8 cellular contexts compared by ENCODE assay signal in the genomic region with DNA sequence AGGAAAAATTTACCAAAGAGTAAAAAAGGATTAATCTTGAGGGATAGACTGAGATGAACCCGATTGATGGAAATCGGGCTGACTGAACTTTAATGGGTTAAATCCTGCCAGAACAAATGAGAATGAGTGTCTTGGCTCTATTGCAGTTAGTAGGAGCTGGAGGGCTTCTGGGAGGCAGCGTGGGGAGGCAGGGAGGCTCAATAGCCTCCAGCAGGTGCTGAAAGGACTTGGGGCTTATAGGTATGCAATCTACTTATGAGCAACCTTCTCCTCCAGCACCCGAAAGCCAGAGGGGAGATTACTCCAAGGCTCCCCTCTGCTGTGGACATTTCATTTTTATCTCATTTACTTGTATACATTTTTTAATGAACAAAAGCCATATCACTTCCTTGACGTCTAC. TPM values are rescaled to one million over a fixed set of nuclear protein-coding genes. Genes with fewer than 3 reads are reported as not detected.
A peak's percentile ranks its signal among the peaks of the same experiment; 100 is the strongest.
DNase-seq lines count a peak whose midpoint lies in the region; ATAC-seq and TF ChIP-seq lines count a peak whose summit lies in the region.

No MANE protein-coding gene starts in this region.

- TF ChIP-seq CTCF in heart left ventricle (IDR thresholded peaks at IDR 0.05) = no peak
- TF ChIP-seq CTCF in lower lobe of right lung (IDR thresholded peaks at IDR 0.05) = no peak
- TF ChIP-seq CTCF in transverse colon (IDR thresholded peaks at IDR 0.05) = no peak

- intact Hi-C loops in heart left ventricle (cut with DNase I) = loop anchor here in 7 of 10 donors (5.0 to 10.0 kb wide), 10 partner anchors 42 to 152 kb away; partner anchors contain the start of genes RIOX2 (in 3 of the 7) and ARL6 (in 1 of the 7)
- intact Hi-C loops in Right ventricle myocardium inferior (cut with DNase I) = loop anchor here (5.0 to 10.0 kb wide), 3 partner anchors 62 to 152 kb away; partner anchors contain the start of gene RIOX2
- intact Hi-C loops in lower lobe of right lung (cut with DNase I) = no loop called here
- intact Hi-C loops in transverse colon (cut with DNase I; ENCODE audit: low total_unique reads) = no loop called here

- H3K4me3 ChIP-seq in heart left ventricle (peak overlapping the region in 8 of 12 donors; percentile 72 to 95 (median 84)), adipocyte (ENCODE audit: low read length) (peak overlapping the region; percentile 97), lower lobe of right lung (peak overlapping the region; percentile 92), transverse colon (peak overlapping the region in 3 of 4 donors; percentile 68 to 93 (median 81))

- TF ChIP-seq POLR2A in heart left ventricle (IDR thresholded peaks at IDR 0.05) (no peak), transverse colon (IDR thresholded peaks at IDR 0.05) (no peak)

- H3K4me1 ChIP-seq in heart left ventricle = peaks cover 0 to 38% (median 19%) of the 10 kb centered on the region in 12 donors
- H3K4me1 ChIP-seq in adipocyte (ENCODE audit: control insufficient read depth, insufficient read depth, low read length) = peaks cover 24% of the 10 kb centered on the region
- H3K4me1 ChIP-seq in lower lobe of right lung = peaks cover 31% of the 10 kb centered on the region
- H3K4me1 ChIP-seq in transverse colon = peaks cover 0 to 24% (median 14%) of the 10 kb centered on the region in 4 donors

- H3K36me3 ChIP-seq in heart left ventricle = no peaks in the 10 kb centered on the region
- no peaks in the 10 kb centered on the region for H3K36me3 ChIP-seq in adipocyte (ENCODE audit: control insufficient read depth, insufficient read depth, low read length, severe bottlenecking)
- H3K36me3 ChIP-seq in lower lobe of right lung = no peaks in the 10 kb centered on the region
- H3K36me3 ChIP-seq in transverse colon = no peaks in the 10 kb centered on the region

- H3K9me3 ChIP-seq in heart left ventricle = no peaks in the 10 kb centered on the region
- H3K9me3 ChIP-seq in adipocyte (ENCODE audit: control insufficient read depth, low read length) = no peaks in the 10 kb centered on the region
- no peaks in the 10 kb centered on the region for H3K9me3 ChIP-seq in lower lobe of right lung
- no peaks in the 10 kb centered on the region for H3K9me3 ChIP-seq in transverse colon

- peak overlapping the region in 5 of 12 donors; percentile 88 to 95 (median 91) for H3K27ac ChIP-seq in heart left ventricle
- H3K27ac ChIP-seq in lower lobe of right lung = peak overlapping the region; percentile 92
- H3K27ac ChIP-seq in transverse colon = peak overlapping the region; percentile 90 to 95 (median 93)

- no peak for DNase-seq in heart left ventricle
- no peak for DNase-seq in Right ventricle myocardium inferior (ENCODE audit: missing footprints)
- DNase-seq in adipocyte (ENCODE audit: low read depth) = no peak
- DNase-seq in lower lobe of right lung = no peak
- no peak for DNase-seq in transverse colon
- no peak for DNase-seq in NCI-H2029 (lab: John Stamatoyannopoulos, UW)

- TF ChIP-seq EP300 in transverse colon (IDR thresholded peaks at IDR 0.05; ENCODE audit: low read depth) = no peak

- H3K9ac ChIP-seq in adipocyte (ENCODE audit: low read length) = peak overlapping the region; percentile 90

- no peaks in the 10 kb centered on the region for H3K27me3 ChIP-seq in heart left ventricle
- no peaks in the 10 kb centered on the region for H3K27me3 ChIP-seq in adipocyte (replicated peaks; ENCODE audit: control insufficient read depth, insufficient read depth, low read length)
- H3K27me3 ChIP-seq in lower lobe of right lung (ENCODE audit: low read depth) = no peaks in the 10 kb centered on the region
- peaks cover 5% of the 10 kb centered on the region for H3K27me3 ChIP-seq in transverse colon

- no peak for ATAC-seq in heart left ventricle
- no peak for ATAC-seq in Right ventricle myocardium inferior
- ATAC-seq in lower lobe of right lung = no peak
- no peak for ATAC-seq in HG02678 (IDR thresholded peaks at IDR 0.05; ENCODE audit: unreplicated experiment)
- ATAC-seq in GM18873 (IDR thresholded peaks at IDR 0.05; ENCODE audit: low FRiP score, unreplicated experiment) = no peak

- in situ Hi-C loops in transverse colon (cut with MboI; ENCODE audit: low pct_ligation_motif_present in 1 of 4, low pct_unique_long_range_greater_than_20kb in 1 of 4, low sequenced_read_pairs in 3 of 4) = no loop called here

- WGBS in heart left ventricle, 4 donors = 89 to 93% (median 91%) methylated on average over 5 of the region's 5 CpGs
- WGBS in transverse colon (ENCODE audit: low coverage in 1 of 2), 2 donors = 70 to 81% methylated on average over 4 to 5 of the region's 5 CpGs

RNA-seq across cellular contexts. Expression of gene CRYBG3, which starts 1.0 kb away (rescaled TPM):
- total RNA-seq in heart left ventricle = 10 to 100 TPM; 18.7 to 34.1 (median 21.4) TPM
- 10 to 100 TPM in 1 of 2 donors, 1 to 10 TPM in 1; 5.5 to 11.7 TPM for polyA plus RNA-seq in heart left ventricle
- 23.1 TPM for total RNA-seq in Right ventricle myocardium inferior
- 30.1 TPM for total RNA-seq in lower lobe of right lung
- total RNA-seq in transverse colon = 10 to 100 TPM; 21.3 to 32.7 (median 27.9) TPM

RNA-seq across cellular contexts. Expression of gene ARL6, which starts 56.2 kb away (rescaled TPM):
- total RNA-seq in heart left ventricle (1 to 10 TPM; 2.0 to 6.0 (median 3.9) TPM), Right ventricle myocardium inferior (2.5 TPM), lower lobe of right lung (14.0 TPM), transverse colon (1 to 10 TPM in 3 of 4 donors, under 1 TPM in 1; 1.00 to 4.8 (median 3.0) TPM)
- polyA plus RNA-seq in heart left ventricle = 1 to 10 TPM; 1.3 to 4.7 TPM

Comparison
In these comparisons a context has a peak if more than half of its experiments do, and no peak if none do; other contexts are left out.
1. intact Hi-C loops: an anchor here in heart left ventricle (5.0 to 10.0 kb wide) and Right ventricle myocardium inferior (5.0 to 10.0 kb wide); none called in lower lobe of right lung and transverse colon.